29 cellular contexts compared by ENCODE assay signal in the genomic region with DNA sequence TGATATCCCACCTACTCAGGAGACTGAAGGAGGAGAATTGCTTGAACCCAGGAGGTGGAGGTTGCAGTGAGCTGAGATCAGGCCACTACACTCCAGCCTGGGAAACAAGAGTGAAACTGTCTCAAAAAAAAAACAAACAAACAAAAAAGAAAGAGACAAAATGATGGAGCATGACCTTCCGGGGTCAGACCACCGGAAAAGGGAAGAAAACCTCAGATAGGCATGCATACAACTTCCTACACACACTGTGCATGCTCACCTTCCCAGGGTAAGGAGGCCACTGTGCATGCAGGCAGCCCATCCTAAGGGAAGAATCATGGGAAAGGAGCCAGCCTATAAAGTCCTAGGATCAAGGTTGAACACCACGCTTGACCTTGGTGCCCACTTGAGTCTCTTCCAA. TPM values are rescaled to one million over a fixed set of nuclear protein-coding genes. Genes with fewer than 3 reads are reported as not detected.
"Had no signal": no experiment of that assay in that cellular context is flagged by ENCODE, and none has a peak within 500 bp of the region (broad histone marks: within the 10 kb centered on the region; RNA-seq: fewer than 3 reads in every experiment).

No MANE protein-coding gene starts in this region.

- H2AFZ ChIP-seq: hepatocyte, neural progenitor cell had no signal

- ATAC-seq: foreskin keratinocyte; gastroesophageal sphincter; heart left ventricle; mucosa of descending colon; natural killer cell treated with Interleukin-12 subunit alpha and Interleukin-12 subunit beta and Interleukin-15 and Interleukin-18, amount 100 ng/mL, for 72 hours; stimulated activated effector memory CD8-positive, alpha-beta T cell treated with anti-CD3 and anti-CD28 coated beads, Interleukin-12 subunit alpha, Interleukin-12 subunit beta, amount 100 ng/mL, for 72 hours had no signal

- H3K27ac ChIP-seq: esophagus muscularis mucosa, foreskin keratinocyte, gastroesophageal sphincter, heart left ventricle, hepatocyte, left lung, neural progenitor cell, prostate gland, right atrium auricular region, sigmoid colon, stomach, vagina had no signal

- H3K27me3 ChIP-seq: esophagus muscularis mucosa, gastroesophageal sphincter, heart left ventricle, hepatocyte, left lung, neural progenitor cell, right atrium auricular region, sigmoid colon, stomach, thyroid gland, vagina had no signal

- H3K27me3 Mint-ChIP-seq: naive B cell; natural killer cell treated with Interleukin-12 subunit alpha and Interleukin-12 subunit beta and Interleukin-15 and Interleukin-18, amount 100 ng/mL, for 72 hours had no signal

- H3K36me3 ChIP-seq: esophagus muscularis mucosa, gastroesophageal sphincter, heart left ventricle, left lung, neural progenitor cell, prostate gland, right atrium auricular region, sigmoid colon, stomach, thyroid gland, vagina had no signal

- H3K4me1 Mint-ChIP-seq: mesothelial cell of epicardium, neural progenitor cell had no signal

- H3K9me3 Mint-ChIP-seq: mesothelial cell of epicardium; naive B cell; natural killer cell treated with Interleukin-12 subunit alpha and Interleukin-12 subunit beta and Interleukin-15 and Interleukin-18, amount 100 ng/mL, for 72 hours; stimulated activated effector memory CD8-positive, alpha-beta T cell treated with anti-CD3 and anti-CD28 coated beads, Interleukin-12 subunit alpha, Interleukin-12 subunit beta, amount 100 ng/mL, for 72 hours had no signal

- H3K9ac ChIP-seq: neural progenitor cell had no signal

- H3K27ac Mint-ChIP-seq: mesothelial cell of epicardium; naive B cell; stimulated activated effector memory CD8-positive, alpha-beta T cell treated with anti-CD3 and anti-CD28 coated beads, Interleukin-12 subunit alpha, Interleukin-12 subunit beta, amount 100 ng/mL, for 72 hours had no signal

- H3K4me3 Mint-ChIP-seq: mesothelial cell of epicardium; naive B cell; natural killer cell treated with Interleukin-12 subunit alpha and Interleukin-12 subunit beta and Interleukin-15 and Interleukin-18, amount 100 ng/mL, for 72 hours; neural progenitor cell; stimulated activated effector memory CD8-positive, alpha-beta T cell treated with anti-CD3 and anti-CD28 coated beads, Interleukin-12 subunit alpha, Interleukin-12 subunit beta, amount 100 ng/mL, for 72 hours had no signal

- H3K79me2 ChIP-seq: hepatocyte had no signal

- H3K9me3 ChIP-seq: esophagus muscularis mucosa, gastroesophageal sphincter, heart left ventricle, left lung, mucosa of descending colon, prostate gland, right atrium auricular region, sigmoid colon, stomach, thyroid gland, vagina had no signal

- H3K4me2 ChIP-seq: hepatocyte, neural progenitor cell had no signal

- H3K4me3 ChIP-seq: esophagus muscularis mucosa, gastroesophageal sphincter, heart left ventricle, hepatocyte, left lung, mucosa of descending colon, neural progenitor cell, prostate gland, right atrium auricular region, sigmoid colon, stomach, thyroid gland, vagina had no signal

- DNase-seq: dermis blood vessel endothelial cell; effector memory CD4-positive, alpha-beta T cell; foreskin keratinocyte; heart left ventricle; kidney; left lung; mesenchymal stem cell; naive B cell; nucleus accumbens; sigmoid colon; stimulated activated CD4-positive, alpha-beta T cell treated with anti-CD3 and anti-CD28 coated beads, Interleukin-2, amount 100 ng/mL, for 24 hours; stimulated activated CD4-positive, alpha-beta T cell treated with anti-CD3 and anti-CD28 coated beads, Interleukin-4, amount 100 ng/mL, for 24 hours; stimulated activated naive CD4-positive, alpha-beta T cell treated with Interleukin-2 at 50 U/mL for 16 hours; stomach; trophoblast cell had no signal

- H3K4me1 ChIP-seq: foreskin keratinocyte, neural progenitor cell, prostate gland, right atrium auricular region, stomach had no signal

- H3K36me3 Mint-ChIP-seq: mesothelial cell of epicardium; naive B cell; natural killer cell treated with Interleukin-12 subunit alpha and Interleukin-12 subunit beta and Interleukin-15 and Interleukin-18, amount 100 ng/mL, for 72 hours; neural progenitor cell; stimulated activated effector memory CD8-positive, alpha-beta T cell treated with anti-CD3 and anti-CD28 coated beads, Interleukin-12 subunit alpha, Interleukin-12 subunit beta, amount 100 ng/mL, for 72 hours had no signal

RNA-seq across cellular contexts. Expression of a gene that starts 19.3 kb away (rescaled TPM):
- total RNA-seq: epithelial cell of proximal tubule had no signal

RNA-seq across cellular contexts. Expression of a gene that starts 40.9 kb away (rescaled TPM):
- total RNA-seq: skeletal muscle tissue had no signal
